1 cellular context compared by ENCODE assay signal in the genomic region with DNA sequence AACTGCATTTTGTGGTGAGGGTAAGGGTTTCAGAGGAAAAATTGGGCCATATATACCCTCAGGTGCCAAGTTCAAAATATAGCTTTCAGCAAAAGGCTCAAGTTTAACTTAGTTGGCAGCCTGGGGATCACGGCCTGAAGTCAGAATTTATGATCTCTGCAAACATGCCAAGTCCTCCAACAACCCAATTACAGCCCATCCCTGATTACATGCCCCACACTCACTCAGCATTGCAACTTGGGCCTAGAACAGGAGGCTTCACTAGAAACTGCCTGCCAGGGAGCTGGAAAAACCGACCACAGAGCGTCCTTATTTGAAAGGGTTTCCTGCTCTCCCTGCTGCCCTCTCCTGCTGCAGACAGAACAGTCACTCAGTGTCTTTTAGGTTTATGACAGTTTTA.
TF ChIP-seq lines count a peak whose summit lies in the region.

No MANE protein-coding gene starts in this region.

TF ChIP-seq in H1, 55 proteins besides CTCF, POLR2A, EP300 and RAD21:
- TF ChIP-seq KDM1A (IDR thresholded peaks at IDR 0.05; ENCODE audit: borderline replicate concordance, low read length) (no peak), CBX5 (IDR thresholded peaks at IDR 0.05; ENCODE audit: low read depth, low read length) (no peak), CHD1 (IDR thresholded peaks at IDR 0.05; ENCODE audit: low read depth, low read length) (no peak), GTF2F1 (IDR thresholded peaks at IDR 0.05; ENCODE audit: borderline replicate concordance, low read depth, low read length) (no peak), SP4 (IDR thresholded peaks at IDR 0.05; ENCODE audit: low read length) (no peak), RXRA (IDR thresholded peaks at IDR 0.05; ENCODE audit: insufficient read depth, low read depth, low read length) (no peak), YY1 (IDR thresholded peaks at IDR 0.05; ENCODE audit: low read depth, low read length) (no peak)
- TF ChIP-seq, protein P1, sequence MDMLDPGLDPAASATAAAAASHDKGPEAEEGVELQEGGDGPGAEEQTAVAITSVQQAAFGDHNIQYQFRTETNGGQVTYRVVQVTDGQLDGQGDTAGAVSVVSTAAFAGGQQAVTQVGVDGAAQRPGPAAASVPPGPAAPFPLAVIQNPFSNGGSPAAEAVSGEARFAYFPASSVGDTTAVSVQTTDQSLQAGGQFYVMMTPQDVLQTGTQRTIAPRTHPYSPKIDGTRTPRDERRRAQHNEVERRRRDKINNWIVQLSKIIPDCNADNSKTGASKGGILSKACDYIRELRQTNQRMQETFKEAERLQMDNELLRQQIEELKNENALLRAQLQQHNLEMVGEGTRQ (IDR thresholded peaks at IDR 0.05; ENCODE audit: low read length), result no peak
